Comparison of ENCODE assay signal across 17 cellular contexts in genomic region chr2:145413261-145413660, GRCh38.
"Had no signal": no experiment of that assay in that cellular context is flagged by ENCODE, and none has a peak within 500 bp of the region (broad histone marks: within the 10 kb centered on the region; RNA-seq: fewer than 3 reads in every experiment).

No MANE protein-coding gene starts in this region.

- H2AFZ ChIP-seq: hepatocyte, neural progenitor cell had no signal

- H3K4me1 Mint-ChIP-seq: brain, neural progenitor cell had no signal

- H3K36me3 ChIP-seq: neural progenitor cell, ovary, stomach, upper lobe of left lung had no signal

- H3K9me3 Mint-ChIP-seq: central memory CD8-positive, alpha-beta T cell had no signal

- H3K27ac ChIP-seq: coronary artery, hepatocyte, neural progenitor cell, ovary, stomach, testis, upper lobe of left lung had no signal

- H3K4me3 ChIP-seq: coronary artery, hepatocyte, neural progenitor cell, ovary, stomach, testis, upper lobe of left lung had no signal

- H3K4me3 Mint-ChIP-seq: activated CD4-positive, alpha-beta T cell treated with anti-CD3 and anti-CD28 coated beads, Interleukin-2, amount 10 ng/mL, durations not matched to agents 24 days and 14 days; activated naive CD8-positive, alpha-beta T cell treated with anti-CD3 and anti-CD28 coated beads, Interleukin-2, amount 10 ng/mL, durations not matched to agents 7 days and 5 days; brain; central memory CD8-positive, alpha-beta T cell; neural progenitor cell had no signal

- H3K4me1 ChIP-seq: stomach, testis, upper lobe of left lung had no signal

- DNase-seq: activated CD4-positive, alpha-beta T cell treated with anti-CD3 and anti-CD28 coated beads, Interleukin-2, amount 10 ng/mL, durations not matched to agents 24 days and 14 days; activated CD4-positive, CD25-positive, alpha-beta regulatory T cell; activated naive CD4-positive, alpha-beta T cell; activated naive CD8-positive, alpha-beta T cell treated with anti-CD3 and anti-CD28 coated beads, Interleukin-2, amount 10 ng/mL, durations not matched to agents 7 days and 5 days; midbrain; ovary; stomach; testis; upper lobe of left lung had no signal

- H3K27ac Mint-ChIP-seq: activated CD4-positive, alpha-beta T cell treated with anti-CD3 and anti-CD28 coated beads, Interleukin-2, amount 10 ng/mL, durations not matched to agents 24 days and 14 days; brain; neural progenitor cell had no signal

- H3K9me3 ChIP-seq: ovary, testis, upper lobe of left lung had no signal

- H3K36me3 Mint-ChIP-seq: brain, neural progenitor cell had no signal

- ATAC-seq: esophagus mucosa, left lobe of liver, sciatic nerve had no signal

- H3K79me2 ChIP-seq: hepatocyte had no signal

- H3K4me2 ChIP-seq: hepatocyte, neural progenitor cell had no signal
